ENCODE assay signal across 20 cellular contexts in genomic region chr6:13468839-13469238, GRCh38.
"Had no signal": no experiment of that assay in that cellular context is flagged by ENCODE, and none has a peak within 500 bp of the region (broad histone marks: within the 10 kb centered on the region; RNA-seq: fewer than 3 reads in every experiment).

No MANE protein-coding gene starts in this region.

- H3K9me3 ChIP-seq: esophagus muscularis mucosa, thyroid gland, upper lobe of right lung had no signal

- H3K27me3 ChIP-seq: esophagus muscularis mucosa, thyroid gland, upper lobe of right lung had no signal

- ATAC-seq: sciatic nerve, upper lobe of right lung had no signal

- DNase-seq: activated B cell treated with CpG ODN at 0.5 μM for 24 hours; activated CD4-positive, alpha-beta memory T cell treated with anti-CD3 and anti-CD28 coated beads for 36 hours; activated CD4-positive, alpha-beta T cell treated with anti-CD3 and anti-CD28 coated beads for 48 hours; activated effector memory CD4-positive, alpha-beta T cell treated with anti-CD3 and anti-CD28 coated beads, Interleukin-2, amount 50 U/mL, for 16 hours; activated naive CD4-positive, alpha-beta T cell treated with anti-CD3 and anti-CD28 coated beads, Interleukin-2, amount 10 ng/mL, durations not matched to agents 7 days and 5 days; activated T-cell treated with anti-CD3 and anti-CD28 coated beads for 4 hours; amygdala; effector CD8-positive, alpha-beta T cell; islet precursor cell; occipital lobe; stimulated activated CD4-positive, alpha-beta T cell treated with anti-CD3 and anti-CD28 coated beads, Interleukin-15, amount 100 ng/mL, for 24 hours; stimulated activated naive CD4-positive, alpha-beta T cell treated with Interleukin-2 at 50 U/mL for 16 hours; T1000; thyroid gland; upper lobe of right lung had no signal

- H3K36me3 ChIP-seq: thyroid gland, upper lobe of right lung had no signal

- FAIRE-seq: endothelial cell of umbilical vein, frontal cortex had no signal

- H3K4me1 ChIP-seq: thyroid gland had no signal

- H3K4me3 ChIP-seq: esophagus muscularis mucosa, smooth muscle cell, thyroid gland, upper lobe of right lung had no signal

- H3K27ac ChIP-seq: esophagus muscularis mucosa, thyroid gland, upper lobe of right lung had no signal

- H3K4me2 ChIP-seq: smooth muscle cell had no signal
